In the genomic region with DNA sequence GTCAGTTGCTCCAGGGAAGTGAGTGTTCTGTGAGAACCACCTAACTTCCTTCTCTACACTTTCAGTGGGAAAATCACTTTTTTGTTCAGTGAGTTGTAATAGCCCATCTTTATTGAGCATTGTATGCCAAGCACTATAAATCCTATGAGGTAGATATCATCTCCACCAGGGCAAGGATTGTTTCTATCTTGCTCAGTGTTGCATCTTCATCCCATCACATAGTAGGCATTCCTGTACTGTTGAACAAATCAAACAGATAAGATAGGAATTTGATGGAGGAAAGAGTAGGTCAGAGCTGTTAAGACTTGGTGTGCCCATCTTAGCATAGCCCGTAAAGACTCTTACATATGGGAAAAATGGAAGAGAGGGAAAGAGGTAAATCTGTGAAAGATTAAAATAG, we compare ENCODE assay signal across 10 cellular contexts. TPM values are rescaled to one million over a fixed set of nuclear protein-coding genes. Genes with fewer than 3 reads are reported as not detected.
DNase-seq lines count a peak whose midpoint lies in the region; ATAC-seq and TF ChIP-seq lines count a peak whose summit lies in the region.
"Had no signal": no experiment of that assay in that cellular context is flagged by ENCODE, and none has a peak within 500 bp of the region (broad histone marks: within the 10 kb centered on the region; RNA-seq: fewer than 3 reads in every experiment).

No MANE protein-coding gene starts in this region.

- H3K27ac Mint-ChIP-seq in central memory CD8-positive, alpha-beta T cell (ENCODE audit: low read depth), result peak overlapping the region; percentile 100
- peak overlapping the region; percentile 99 to 100 for H3K27ac Mint-ChIP-seq in natural killer cell treated with Interleukin-12 subunit alpha and Interleukin-12 subunit beta and Interleukin-15 and Interleukin-18, amount 100 ng/mL, for 72 hours

- H3K9me3 ChIP-seq in heart left ventricle, result no peaks in the 10 kb centered on the region
- no peaks in the 10 kb centered on the region for H3K9me3 ChIP-seq in vagina
- no peaks in the 10 kb centered on the region for H3K9me3 ChIP-seq in HAP-1

- peaks cover 70% of the 10 kb centered on the region for H3K4me1 Mint-ChIP-seq in central memory CD8-positive, alpha-beta T cell
- peaks cover 76 to 77% of the 10 kb centered on the region in 2 donors for H3K4me1 Mint-ChIP-seq in natural killer cell treated with Interleukin-12 subunit alpha and Interleukin-12 subunit beta and Interleukin-15 and Interleukin-18, amount 100 ng/mL, for 72 hours (ENCODE audit: low read depth in 2 of 2)

- WGBS in heart left ventricle, 4 donors, result 86 to 100% (median 91%) methylated on average over 1 of the region's 1 CpG

- peaks cover 36% of the 10 kb centered on the region for H3K36me3 Mint-ChIP-seq in central memory CD8-positive, alpha-beta T cell (ENCODE audit: insufficient read depth)
- peaks cover 22% of the 10 kb centered on the region for H3K36me3 Mint-ChIP-seq in natural killer cell treated with Interleukin-12 subunit alpha and Interleukin-12 subunit beta and Interleukin-15 and Interleukin-18, amount 100 ng/mL, for 72 hours

- H3K27ac ChIP-seq in heart left ventricle (peak overlapping the region in 11 of 12 donors; percentile 79 to 100 (median 99)), vagina (peak overlapping the region; percentile 97)

- DNase-seq in heart left ventricle (no peak), Right ventricle myocardium inferior (ENCODE audit: missing footprints) (no peak), vagina (ENCODE audit: extremely low spot score in 2 of 2) (no peak), HAP-1 (ENCODE audit: low spot score in 2 of 2) (no peak), middle frontal gyrus (ENCODE audit: extremely low spot score, low spot score) (no peak), omental fat pad (ENCODE audit: low spot score) (no peak)
- DNase-seq in central memory CD8-positive, alpha-beta T cell (ENCODE audit: low spot score in 2 of 2), result no peak
- DNase-seq in natural killer cell treated with Interleukin-12 subunit alpha and Interleukin-12 subunit beta and Interleukin-15 and Interleukin-18, amount 100 ng/mL, for 72 hours (ENCODE audit: low spot score), result no peak
- DNase-seq: SHP77 had no signal

- no peak for ATAC-seq in heart left ventricle
- no peak for ATAC-seq in Right ventricle myocardium inferior
- ATAC-seq in central memory CD8-positive, alpha-beta T cell (replicated peaks; ENCODE audit: extremely low read depth, poor library complexity, severe bottlenecking), result no peak
- ATAC-seq in natural killer cell treated with Interleukin-12 subunit alpha and Interleukin-12 subunit beta and Interleukin-15 and Interleukin-18, amount 100 ng/mL, for 72 hours, result no peak
- no peak for ATAC-seq in omental fat pad (ENCODE audit: low FRiP score)
- ATAC-seq: GM12878 had no signal

- no peak overlapping the region for H3K4me3 ChIP-seq in heart left ventricle
- H3K4me3 ChIP-seq in vagina, result no peak overlapping the region
- H3K4me3 ChIP-seq in HAP-1, result no peak overlapping the region
- H3K4me3 ChIP-seq: GM12878 had no signal

- in situ Hi-C loops in HAP-1 (cut with MboI; ENCODE audit: low sequenced_read_pairs), result loop anchor here (5.0 kb wide), 1 partner anchor 183 kb away; no protein-coding TSS in a partner anchor

- H3K9me3 Mint-ChIP-seq in central memory CD8-positive, alpha-beta T cell, result no peaks in the 10 kb centered on the region
- no peaks in the 10 kb centered on the region for H3K9me3 Mint-ChIP-seq in natural killer cell treated with Interleukin-12 subunit alpha and Interleukin-12 subunit beta and Interleukin-15 and Interleukin-18, amount 100 ng/mL, for 72 hours

- H3K27me3 Mint-ChIP-seq in central memory CD8-positive, alpha-beta T cell, result no peaks in the 10 kb centered on the region
- no peaks in the 10 kb centered on the region for H3K27me3 Mint-ChIP-seq in natural killer cell treated with Interleukin-12 subunit alpha and Interleukin-12 subunit beta and Interleukin-15 and Interleukin-18, amount 100 ng/mL, for 72 hours

- TF ChIP-seq CTCF in heart left ventricle (IDR thresholded peaks at IDR 0.05), result no peak
- no peak for TF ChIP-seq CTCF in vagina (IDR thresholded peaks at IDR 0.05)
- no peak for TF ChIP-seq CTCF in omental fat pad (IDR thresholded peaks at IDR 0.05)

- H3K36me3 ChIP-seq in heart left ventricle, result peaks cover 0 to 37% (median 18%) of the 10 kb centered on the region in 9 donors
- peaks cover 0 to 20% of the 10 kb centered on the region in 2 donors for H3K36me3 ChIP-seq in vagina
- peaks cover 33% of the 10 kb centered on the region for H3K36me3 ChIP-seq in HAP-1 (replicated peaks)

- no peak for TF ChIP-seq POLR2A in heart left ventricle (IDR thresholded peaks at IDR 0.05)
- no peak for TF ChIP-seq POLR2A in vagina (IDR thresholded peaks at IDR 0.05)

- peaks cover 12 to 84% (median 71%) of the 10 kb centered on the region in 12 donors for H3K4me1 ChIP-seq in heart left ventricle
- H3K4me1 ChIP-seq in vagina, result peaks cover 54% of the 10 kb centered on the region
- peaks cover 40% of the 10 kb centered on the region for H3K4me1 ChIP-seq in HAP-1

- H3K4me3 Mint-ChIP-seq in central memory CD8-positive, alpha-beta T cell, result peak overlapping the region; percentile 4
- H3K4me3 Mint-ChIP-seq in natural killer cell treated with Interleukin-12 subunit alpha and Interleukin-12 subunit beta and Interleukin-15 and Interleukin-18, amount 100 ng/mL, for 72 hours, result peak overlapping the region; percentile 94

- intact Hi-C loops in heart left ventricle (cut with DNase I), result loop anchor here in 9 of 10 donors (1.0 to 5.0 kb wide), 8 partner anchors 32 to 108 kb away; partner anchors contain the start of gene ARID1A (in 1 of the 9)
- intact Hi-C loops in Right ventricle myocardium inferior (cut with DNase I), result no loop called here
- intact Hi-C loops in vagina (cut with DNase I), result no loop called here

- H3K27me3 ChIP-seq in heart left ventricle (no peaks in the 10 kb centered on the region), vagina (no peaks in the 10 kb centered on the region), HAP-1 (ENCODE audit: low read depth) (no peaks in the 10 kb centered on the region)

RNA-seq across cellular contexts. Expression of gene PIGV, which starts 2.9 kb away (rescaled TPM):
- total RNA-seq in heart left ventricle, result 1 to 10 TPM; 4.3 to 8.8 (median 5.6) TPM
- 1 to 10 TPM; 2.7 to 4.4 TPM for polyA plus RNA-seq in heart left ventricle
- 6.1 TPM for total RNA-seq in Right ventricle myocardium inferior
- total RNA-seq in natural killer cell treated with Interleukin-12 subunit alpha and Interleukin-12 subunit beta and Interleukin-15 and Interleukin-18, amount 100 ng/mL, for 72 hours, result 10 to 100 TPM; 44.3 to 60.2 TPM
- 8.1 TPM for total RNA-seq in vagina
- total RNA-seq in omental fat pad, result 10 to 100 TPM in 3 of 4 donors, 1 to 10 TPM in 1; 7.9 to 17.1 (median 16.5) TPM

RNA-seq across cellular contexts. Expression of gene ZDHHC18, which starts 41.6 kb away (rescaled TPM):
- total RNA-seq in heart left ventricle, result 10 to 100 TPM in 8 of 9 donors, 1 to 10 TPM in 1; 9.2 to 22.5 (median 12.2) TPM
- 10 to 100 TPM in 1 of 2 donors, 1 to 10 TPM in 1; 8.7 to 18.5 TPM for polyA plus RNA-seq in heart left ventricle
- total RNA-seq in Right ventricle myocardium inferior, result 17.7 TPM
- 100 to 1,000 TPM in 1 of 2 donors, 10 to 100 TPM in 1; 87.2 to 106 TPM for total RNA-seq in natural killer cell treated with Interleukin-12 subunit alpha and Interleukin-12 subunit beta and Interleukin-15 and Interleukin-18, amount 100 ng/mL, for 72 hours
- 31.4 TPM for total RNA-seq in vagina
- 10 to 100 TPM; 27.4 to 81.1 (median 33.5) TPM for total RNA-seq in omental fat pad

Comparison
In these comparisons a context has a peak if more than half of its experiments do, and no peak if none do; other contexts are left out.
1. intact Hi-C loops: an anchor here in heart left ventricle (1.0 to 5.0 kb wide); none called in Right ventricle myocardium inferior and vagina.